ENCODE assay signal across 15 cellular contexts in genomic region chr11:59221438-59221837, GRCh38. TPM values are rescaled to one million over a fixed set of nuclear protein-coding genes. Genes with fewer than 3 reads are reported as not detected.
DNase-seq lines count a peak whose midpoint lies in the region; ATAC-seq and TF ChIP-seq lines count a peak whose summit lies in the region.
"Had no signal": no experiment of that assay in that cellular context is flagged by ENCODE, and none has a peak within 500 bp of the region (broad histone marks: within the 10 kb centered on the region; RNA-seq: fewer than 3 reads in every experiment).

No MANE protein-coding gene starts in this region.

- no peak overlapping the region for H3K4me3 ChIP-seq in PC-9
- no peak overlapping the region for H3K4me3 ChIP-seq in fibroblast of mammary gland (ENCODE audit: control insufficient read depth, low read depth, low read length)
- H3K4me3 ChIP-seq in skeletal muscle cell (ENCODE audit: low read depth, low read length) = no peak overlapping the region
- H3K4me3 ChIP-seq: gastrocnemius medialis had no signal

- intact Hi-C loops in PC-9 (cut with micrococcal nuclease; ENCODE audit: unreplicated experiment) = no loop called here

- no peak overlapping the region for H2AFZ ChIP-seq in PC-9

- POLR2A ChIA-PET in PC-9 (lab: Charles Lee; ENCODE audit: unreplicated experiment) = interaction anchor here (0.6 kb wide), 1 partner anchor 40 kb away, joined by 4 read pairs; no protein-coding TSS in a partner anchor

- H4K20me1 ChIP-seq in PC-9 (ENCODE audit: insufficient read depth) = no peaks in the 10 kb centered on the region

- no peaks in the 10 kb centered on the region for H3K36me3 ChIP-seq in PC-9 (ENCODE audit: low read depth)
- H3K36me3 ChIP-seq: gastrocnemius medialis had no signal

- CTCF ChIA-PET in PC-9 (lab: Charles Lee) = interaction anchor here (0.7 kb wide), 1 partner anchor 36 kb away, joined by 4 read pairs; no protein-coding TSS in a partner anchor

- H3K9me2 ChIP-seq in PC-9 (ENCODE audit: insufficient read depth) = no peaks in the 10 kb centered on the region

- H3K79me2 ChIP-seq in PC-9 (ENCODE audit: low read depth) = no peaks in the 10 kb centered on the region

- H3K27ac ChIP-seq in PC-9 = no peak overlapping the region
- H3K27ac ChIP-seq: gastrocnemius medialis had no signal

- peaks cover 38% of the 10 kb centered on the region for H3K4me1 ChIP-seq in PC-9 (replicated peaks; ENCODE audit: insufficient read depth)

- H3K27me3 ChIP-seq in PC-9 (ENCODE audit: insufficient read depth, low read depth) = no peaks in the 10 kb centered on the region
- H3K27me3 ChIP-seq: gastrocnemius medialis had no signal

- DNase-seq in COLO829 (ENCODE audit: low spot score) (peak; percentile 26), PC-9 (peak in 1 of 2 experiments; percentile 83), fibroblast of mammary gland (ENCODE audit: low read depth) (peak; percentile 90), skeletal muscle cell (ENCODE audit: low read depth) (peak; percentile 48)
- no peak for DNase-seq in stimulated activated CD4-positive, alpha-beta T cell treated with anti-CD3 and anti-CD28 coated beads, Interleukin-4, amount 100 ng/mL, for 4 hours
- DNase-seq: activated CD4-positive, CD25-positive, alpha-beta regulatory T cell; activated CD8-positive, alpha-beta memory T cell treated with anti-CD3 and anti-CD28 coated beads, Interleukin-2, amount 50 U/mL, for 4 hours; activated naive CD8-positive, alpha-beta T cell treated with anti-CD3 and anti-CD28 coated beads for 36 hours; gastrocnemius medialis; islet precursor cell; NCI-H2107 had no signal

- no peak for ATAC-seq in HG03196 (IDR thresholded peaks at IDR 0.05; ENCODE audit: unreplicated experiment)
- ATAC-seq in GM18861 (IDR thresholded peaks at IDR 0.05; ENCODE audit: unreplicated experiment) = no peak
- ATAC-seq in HG03135 (IDR thresholded peaks at IDR 0.05; ENCODE audit: unreplicated experiment) = no peak
- ATAC-seq: gastrocnemius medialis had no signal

- H3K4me2 ChIP-seq in PC-9 = no peak overlapping the region

- BruUV-seq in PC-9 (replicated peaks; lab: Mats Ljungman, UMichigan) = no TSS peak

- H3K9me3 ChIP-seq in PC-9 (ENCODE audit: insufficient read depth, low read depth) = no peaks in the 10 kb centered on the region
- H3K9me3 ChIP-seq: gastrocnemius medialis had no signal

- 0 out of 2 replicates have a peak, but pooled peaks cover 5% of the 10 kb centered on the region for H3F3A ChIP-seq in PC-9 (ENCODE audit: insufficient read depth, low read depth)

- TF ChIP-seq CTCF in PC-9 (conservative IDR thresholded peaks at IDR 0.05) (peak; percentile 51), fibroblast of mammary gland (conservative IDR thresholded peaks at IDR 0.05; ENCODE audit: control insufficient read depth, insufficient read depth, low read depth, low read length) (peak; percentile 49)

RNA-seq across cellular contexts. Expression of gene MPEG1, which starts 8.7 kb away (rescaled TPM):
- total RNA-seq in PC-9 (2021) = not detected in 2 replicates
- total RNA-seq: renal cortical epithelial cell had no signal

RNA-seq across cellular contexts. Expression of gene DTX4, which starts 49.5 kb away (rescaled TPM):
- total RNA-seq in PC-9 (2021) = 28.4 and 34.5 TPM in 2 replicates

Comparison
In these comparisons a context has a peak if more than half of its experiments do, and no peak if none do; other contexts are left out.
1. DNase-seq: peak in COLO829 (single experiment), fibroblast of mammary gland (single experiment) and skeletal muscle cell (single experiment); none in stimulated activated CD4-positive, alpha-beta T cell treated with anti-CD3 and anti-CD28 coated beads, Interleukin-4, amount 100 ng/mL, for 4 hours (0 of 2).